Comparison of ENCODE assay signal across 21 cellular contexts in genomic region chr6:147765541-147765940, GRCh38.
A peak's percentile ranks its signal among the peaks of the same experiment; 100 is the strongest.
DNase-seq lines count a peak whose midpoint lies in the region; ATAC-seq lines count a peak whose summit lies in the region.
"Had no signal": no experiment of that assay in that cellular context is flagged by ENCODE, and none has a peak within 500 bp of the region (broad histone marks: within the 10 kb centered on the region; RNA-seq: fewer than 3 reads in every experiment).

No MANE protein-coding gene starts in this region.

- no peaks in the 10 kb centered on the region for H3K36me3 Mint-ChIP-seq in stimulated activated effector memory CD8-positive, alpha-beta T cell treated with anti-CD3 and anti-CD28 coated beads, Interleukin-12 subunit alpha, Interleukin-12 subunit beta, amount 100 ng/mL, for 72 hours
- H3K36me3 Mint-ChIP-seq in activated naive CD4-positive, alpha-beta T cell treated with anti-CD3 and anti-CD28 coated beads, Interleukin-2, amount 10 ng/mL, durations not matched to agents 7 days and 5 days = no peaks in the 10 kb centered on the region
- H3K36me3 Mint-ChIP-seq: CD14-positive monocyte; CD8-positive, alpha-beta memory T cell had no signal

- H3K9me3 Mint-ChIP-seq in stimulated activated effector memory CD8-positive, alpha-beta T cell treated with anti-CD3 and anti-CD28 coated beads, Interleukin-12 subunit alpha, Interleukin-12 subunit beta, amount 100 ng/mL, for 72 hours = no peaks in the 10 kb centered on the region
- no peaks in the 10 kb centered on the region for H3K9me3 Mint-ChIP-seq in activated naive CD4-positive, alpha-beta T cell treated with anti-CD3 and anti-CD28 coated beads, Interleukin-2, amount 10 ng/mL, durations not matched to agents 7 days and 5 days
- H3K9me3 Mint-ChIP-seq: CD4-positive, alpha-beta T cell; CD8-positive, alpha-beta memory T cell; GM23338 had no signal

- no peaks in the 10 kb centered on the region for H3K36me3 ChIP-seq in endocrine pancreas (ENCODE audit: control insufficient read depth, insufficient read depth, low read length)
- H3K36me3 ChIP-seq: BE2C; BLaER1 treated with 17β-estradiol and CSF1 and Interleukin-3, amounts not matched to agents 10 nM and 100 nM; HAP-1 had no signal

- no peak overlapping the region for H3K4me3 Mint-ChIP-seq in stimulated activated effector memory CD8-positive, alpha-beta T cell treated with anti-CD3 and anti-CD28 coated beads, Interleukin-12 subunit alpha, Interleukin-12 subunit beta, amount 100 ng/mL, for 72 hours
- H3K4me3 Mint-ChIP-seq in activated naive CD4-positive, alpha-beta T cell treated with anti-CD3 and anti-CD28 coated beads, Interleukin-2, amount 10 ng/mL, durations not matched to agents 7 days and 5 days = no peak overlapping the region
- H3K4me3 Mint-ChIP-seq: CD14-positive monocyte; CD4-positive, alpha-beta T cell; CD8-positive, alpha-beta memory T cell; GM23338; HFFc6 had no signal

- H3K9ac ChIP-seq in endocrine pancreas (ENCODE audit: control insufficient read depth, insufficient read depth, low read length) = no peak overlapping the region
- H3K9ac ChIP-seq: BLaER1 treated with 17β-estradiol and CSF1 and Interleukin-3, amounts not matched to agents 10 nM and 100 nM had no signal

- H3K27me3 Mint-ChIP-seq in activated naive CD4-positive, alpha-beta T cell treated with anti-CD3 and anti-CD28 coated beads, Interleukin-2, amount 10 ng/mL, durations not matched to agents 7 days and 5 days = no peaks in the 10 kb centered on the region
- H3K27me3 Mint-ChIP-seq: CD4-positive, alpha-beta T cell had no signal

- in situ Hi-C loops in G401 (cut with HindIII; ENCODE audit: low sequenced_read_pairs) = no loop called here

- peak; percentile 65 for DNase-seq in NCI-H2171 treated with DMSO at 0.1 percent for 48 hours (lab: John Stamatoyannopoulos, UW)
- DNase-seq in NCI-H2171 (lab: John Stamatoyannopoulos, UW) = no peak
- peak; percentile 6 for DNase-seq in G401 (ENCODE audit: low spot score)
- peak; percentile 8 for DNase-seq in pons (ENCODE audit: low spot score)
- no peak for DNase-seq in DMS53 (lab: John Stamatoyannopoulos, UW)
- no peak for DNase-seq in stimulated activated effector memory CD8-positive, alpha-beta T cell treated with anti-CD3 and anti-CD28 coated beads, Interleukin-12 subunit alpha, Interleukin-12 subunit beta, amount 100 ng/mL, for 72 hours (ENCODE audit: low spot score in 2 of 2)
- no peak for DNase-seq in activated naive CD4-positive, alpha-beta T cell treated with anti-CD3 and anti-CD28 coated beads, Interleukin-2, amount 10 ng/mL, durations not matched to agents 7 days and 5 days
- DNase-seq: 8988T; ACHN; AML-193; BE2C; CD4-positive, alpha-beta T cell; CD8-positive, alpha-beta memory T cell; DMS79 treated with DMSO at 0.1 percent for 48 hours; HFFc6 had no signal

- peak overlapping the region; percentile 0 for H3K4me3 ChIP-seq in endocrine pancreas (ENCODE audit: control insufficient read depth, insufficient read depth, low read length)
- H3K4me3 ChIP-seq: A549; BLaER1 treated with 17β-estradiol and CSF1 and Interleukin-3, amounts not matched to agents 10 nM and 100 nM; GM23338; HAP-1 had no signal

- no peaks in the 10 kb centered on the region for H3K4me1 Mint-ChIP-seq in stimulated activated effector memory CD8-positive, alpha-beta T cell treated with anti-CD3 and anti-CD28 coated beads, Interleukin-12 subunit alpha, Interleukin-12 subunit beta, amount 100 ng/mL, for 72 hours
- no peaks in the 10 kb centered on the region for H3K4me1 Mint-ChIP-seq in activated naive CD4-positive, alpha-beta T cell treated with anti-CD3 and anti-CD28 coated beads, Interleukin-2, amount 10 ng/mL, durations not matched to agents 7 days and 5 days
- H3K4me1 Mint-ChIP-seq: CD14-positive monocyte; CD8-positive, alpha-beta memory T cell had no signal

- H3K4me1 ChIP-seq in endocrine pancreas (ENCODE audit: control insufficient read depth, insufficient read depth, low read length) = peaks cover 19% of the 10 kb centered on the region
- H3K4me1 ChIP-seq: A549; BLaER1 treated with 17β-estradiol and CSF1 and Interleukin-3, amounts not matched to agents 10 nM and 100 nM; HAP-1 had no signal

- H3K27ac Mint-ChIP-seq in stimulated activated effector memory CD8-positive, alpha-beta T cell treated with anti-CD3 and anti-CD28 coated beads, Interleukin-12 subunit alpha, Interleukin-12 subunit beta, amount 100 ng/mL, for 72 hours = no peak overlapping the region
- H3K27ac Mint-ChIP-seq in activated naive CD4-positive, alpha-beta T cell treated with anti-CD3 and anti-CD28 coated beads, Interleukin-2, amount 10 ng/mL, durations not matched to agents 7 days and 5 days = no peak overlapping the region
- H3K27ac Mint-ChIP-seq: CD14-positive monocyte; CD4-positive, alpha-beta T cell; CD8-positive, alpha-beta memory T cell; GM23338; HFFc6 had no signal

- no peaks in the 10 kb centered on the region for H3K27me3 ChIP-seq in endocrine pancreas (ENCODE audit: control insufficient read depth, insufficient read depth, low read length)
- H3K27me3 ChIP-seq: BE2C; BLaER1 treated with 17β-estradiol and CSF1 and Interleukin-3, amounts not matched to agents 10 nM and 100 nM had no signal

- CTCF ChIA-PET in activated naive CD4-positive, alpha-beta T cell treated with anti-CD3 and anti-CD28 coated beads, Interleukin-2, amount 10 ng/mL, durations not matched to agents 7 days and 5 days (lab: Charles Lee) = no interaction called here

- H3K9me3 ChIP-seq in endocrine pancreas (ENCODE audit: control insufficient read depth, low read length) = no peaks in the 10 kb centered on the region
- H3K9me3 ChIP-seq: A549; BE2C; BLaER1 treated with 17β-estradiol and CSF1 and Interleukin-3, amounts not matched to agents 10 nM and 100 nM; HAP-1 had no signal

- ATAC-seq in stimulated activated effector memory CD8-positive, alpha-beta T cell treated with anti-CD3 and anti-CD28 coated beads, Interleukin-12 subunit alpha, Interleukin-12 subunit beta, amount 100 ng/mL, for 72 hours = no peak
- ATAC-seq: A549, GM23338 had no signal

Comparison
In these comparisons a context has a peak if more than half of its experiments do, and no peak if none do; other contexts are left out.
1. DNase-seq: peak in NCI-H2171 treated with DMSO at 0.1 percent for 48 hours (single experiment), G401 (single experiment) and pons (single experiment); none in NCI-H2171 (single experiment), DMS53 (single experiment), stimulated activated effector memory CD8-positive, alpha-beta T cell treated with anti-CD3 and anti-CD28 coated beads, Interleukin-12 subunit alpha, Interleukin-12 subunit beta, amount 100 ng/mL, for 72 hours (0 of 2) and activated naive CD4-positive, alpha-beta T cell treated with anti-CD3 and anti-CD28 coated beads, Interleukin-2, amount 10 ng/mL, durations not matched to agents 7 days and 5 days (single experiment).